In the genomic region with DNA sequence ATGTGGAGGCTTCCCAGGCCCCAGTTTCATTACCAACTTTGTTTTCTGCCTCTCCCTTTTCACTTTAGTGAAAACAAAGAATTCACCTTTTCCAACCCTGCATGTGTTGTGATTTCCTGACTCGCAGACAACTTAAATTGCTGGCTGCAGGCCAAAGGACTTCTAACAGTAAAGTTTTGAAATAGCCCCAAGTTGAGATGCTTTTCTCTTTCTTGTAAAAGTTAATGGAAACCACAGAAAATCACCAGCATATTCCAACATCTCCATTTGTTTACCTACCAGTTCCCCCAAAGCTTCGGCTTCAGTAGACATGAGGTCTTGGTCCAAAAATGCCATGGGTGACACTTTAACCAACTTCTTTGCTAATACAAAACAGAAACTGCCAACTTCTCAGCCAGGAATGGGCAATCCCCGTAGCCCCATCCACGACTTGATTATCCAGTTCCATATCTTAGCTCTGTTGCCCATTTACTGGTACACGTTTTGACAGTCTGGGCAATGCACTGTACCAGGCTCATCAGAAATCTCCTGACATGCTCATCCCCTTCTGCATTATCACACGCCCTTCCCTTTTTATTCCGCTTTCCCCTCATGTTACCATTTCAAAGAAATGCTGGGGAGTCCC, we compare ENCODE assay signal across 23 cellular contexts.
DNase-seq lines count a peak whose midpoint lies in the region; ATAC-seq and TF ChIP-seq lines count a peak whose summit lies in the region.
"Had no signal": no experiment of that assay in that cellular context is flagged by ENCODE, and none has a peak within 500 bp of the region (broad histone marks: within the 10 kb centered on the region; RNA-seq: fewer than 3 reads in every experiment).

No MANE protein-coding gene starts in this region.

- H3K4me3 Mint-ChIP-seq in progenitor cell of endocrine pancreas (ENCODE audit: low read depth) (peak overlapping the region; percentile 80), CD14-positive monocyte (no peak overlapping the region)
- H3K4me3 Mint-ChIP-seq: activated CD8-positive, alpha-beta T cell treated with anti-CD3 and anti-CD28 coated beads, Interleukin-2, amount 10 ng/mL, durations not matched to agents 7 days and 5 days; activated naive CD4-positive, alpha-beta T cell treated with anti-CD3 and anti-CD28 coated beads, Interleukin-2, amount 10 ng/mL, durations not matched to agents 7 days and 5 days; activated T-cell treated with anti-CD3 and anti-CD28 coated beads, Interleukin-2, amount 50 U/mL, for 24 hours; T-helper 2 cell treated with Interferon-gamma antibody and Interleukin-4, amounts not matched to agents 5 μg/mL and 100 μg/mL, for 36 hours had no signal

- peaks cover 18% of the 10 kb centered on the region for H3K36me3 Mint-ChIP-seq in progenitor cell of endocrine pancreas (ENCODE audit: insufficient read depth)
- H3K36me3 Mint-ChIP-seq in CD14-positive monocyte, result no peaks in the 10 kb centered on the region
- H3K36me3 Mint-ChIP-seq: activated naive CD4-positive, alpha-beta T cell treated with anti-CD3 and anti-CD28 coated beads, Interleukin-2, amount 10 ng/mL, durations not matched to agents 7 days and 5 days had no signal

- BruUV-seq in mammary epithelial cell (replicated peaks; lab: Mats Ljungman, UMichigan), result no TSS peak

- H3K4me1 Mint-ChIP-seq in progenitor cell of endocrine pancreas (ENCODE audit: low read depth) (peaks cover 42% of the 10 kb centered on the region), CD14-positive monocyte (no peaks in the 10 kb centered on the region)
- H3K4me1 Mint-ChIP-seq: activated naive CD4-positive, alpha-beta T cell treated with anti-CD3 and anti-CD28 coated beads, Interleukin-2, amount 10 ng/mL, durations not matched to agents 7 days and 5 days had no signal

- H3K4me2 ChIP-seq in mammary epithelial cell (ENCODE audit: insufficient read depth, low read depth, low read length), result no peak overlapping the region

- intact Hi-C loops in mammary epithelial cell (cut with micrococcal nuclease), result no loop called here
- intact Hi-C loops in CD14-positive monocyte (cut with micrococcal nuclease), result no loop called here

- peak overlapping the region; percentile 36 for H2AFZ ChIP-seq in mammary epithelial cell (ENCODE audit: low read depth, low read length)

- no peak for TF ChIP-seq CTCF in HFF-Myc (IDR thresholded peaks at IDR 0.05; ENCODE audit: low read depth, low read length, missing control alignments)
- no peak for TF ChIP-seq CTCF in mammary epithelial cell (conservative IDR thresholded peaks at IDR 0.05 in 1 of 2, IDR thresholded peaks at IDR 0.05 in 1 of 2; ENCODE audit: extremely low read depth in 1 of 2, insufficient read depth in 1 of 2, low read depth in 1 of 2, low read length in 2 of 2)
- TF ChIP-seq CTCF in progenitor cell of endocrine pancreas (IDR thresholded peaks at IDR 0.05; ENCODE audit: unreplicated experiment), result no peak
- TF ChIP-seq CTCF in GM10248 (IDR thresholded peaks at IDR 0.05; ENCODE audit: control extremely low read depth, extremely low read depth, low read depth, missing control alignments), result no peak
- no peak for TF ChIP-seq CTCF in CD14-positive monocyte (IDR thresholded peaks at IDR 0.05)

- ATAC-seq in HG03139 (IDR thresholded peaks at IDR 0.05; ENCODE audit: unreplicated experiment), result no peak
- ATAC-seq: activated CD8-positive, alpha-beta T cell treated with anti-CD3 and anti-CD28 coated beads, Interleukin-2, amount 10 ng/mL, durations not matched to agents 7 days and 5 days; PC-3 had no signal

- H3K4me1 ChIP-seq in mammary epithelial cell (ENCODE audit: insufficient read depth, low read length), result no peaks in the 10 kb centered on the region
- H3K4me1 ChIP-seq: colonic mucosa, tibial nerve had no signal

- H3K9me3 Mint-ChIP-seq in progenitor cell of endocrine pancreas (ENCODE audit: low read depth) (peaks cover 6% of the 10 kb centered on the region), CD14-positive monocyte (peaks cover under 1 to 9% (median 2%) of the 10 kb centered on the region in 7 donors)
- H3K9me3 Mint-ChIP-seq: activated T-cell treated with anti-CD3 and anti-CD28 coated beads, Interleukin-2, amount 50 U/mL, for 24 hours; T-helper 2 cell treated with Interferon-gamma antibody and Interleukin-4, amounts not matched to agents 5 μg/mL and 100 μg/mL, for 36 hours had no signal

- DNase-seq in HFF-Myc (ENCODE audit: extremely low read depth, low read depth), result peak; percentile 22
- no peak for DNase-seq in mammary epithelial cell
- DNase-seq in glomerular visceral epithelial cell (ENCODE audit: extremely low spot score), result peak; percentile 5
- DNase-seq in progenitor cell of endocrine pancreas (ENCODE audit: low spot score, unreplicated experiment), result no peak
- DNase-seq in GM10248 (ENCODE audit: extremely low spot score), result no peak
- DNase-seq in CD14-positive monocyte (ENCODE audit: low spot score), result no peak
- DNase-seq in NCI-H187 treated with DMSO at 0.1 percent for 48 hours (lab: John Stamatoyannopoulos, UW), result no peak
- DNase-seq: activated CD4-positive, CD25-positive, alpha-beta regulatory T cell; activated CD8-positive, alpha-beta T cell treated with anti-CD3 and anti-CD28 coated beads, Interleukin-2, amount 10 ng/mL, durations not matched to agents 7 days and 5 days; activated naive CD4-positive, alpha-beta T cell treated with anti-CD3 and anti-CD28 coated beads, Interleukin-2, amount 10 ng/mL, durations not matched to agents 7 days and 5 days; activated T-cell treated with anti-CD3 and anti-CD28 coated beads, Interleukin-2, amount 50 U/mL, for 24 hours; aorta; colonic mucosa; DND-41; NCI-H1417; NCI-H2171 treated with DMSO at 0.1 percent for 48 hours; NCI-H82; PC-3; stimulated activated CD4-positive, alpha-beta T cell treated with anti-CD3 and anti-CD28 coated beads, Interleukin-2, amount 100 ng/mL, for 24 hours; stimulated activated naive CD4-positive, alpha-beta T cell treated with Interleukin-2 at 50 U/mL for 16 hours had no signal

- POLR2A ChIA-PET in GM10248 (lab: Yijun Ruan, JAX), result no interaction called here

- H3K36me3 ChIP-seq in mammary epithelial cell (ENCODE audit: insufficient read depth, low read length), result no peaks in the 10 kb centered on the region
- H3K36me3 ChIP-seq: colonic mucosa, tibial nerve had no signal

- CTCF ChIA-PET in mammary epithelial cell (lab: Charles Lee; ENCODE audit: low non-redundant PET), result no interaction called here
- CTCF ChIA-PET in GM10248 (lab: Yijun Ruan, JAX), result no interaction called here

- WGBS in mammary epithelial cell (ENCODE audit: low coverage, missing lambda C conversion rate), result 70% methylated on average over 7 of the region's 7 CpGs

- dilution Hi-C loops in mammary epithelial cell (cut with HindIII; ENCODE audit: low sequenced_read_pairs), result no loop called here

- H3K27ac Mint-ChIP-seq in progenitor cell of endocrine pancreas (peak overlapping the region; percentile 98), CD14-positive monocyte (no peak overlapping the region)
- H3K27ac Mint-ChIP-seq: activated CD8-positive, alpha-beta T cell treated with anti-CD3 and anti-CD28 coated beads, Interleukin-2, amount 10 ng/mL, durations not matched to agents 7 days and 5 days; activated naive CD4-positive, alpha-beta T cell treated with anti-CD3 and anti-CD28 coated beads, Interleukin-2, amount 10 ng/mL, durations not matched to agents 7 days and 5 days; activated T-cell treated with anti-CD3 and anti-CD28 coated beads, Interleukin-2, amount 50 U/mL, for 24 hours; T-helper 2 cell treated with Interferon-gamma antibody and Interleukin-4, amounts not matched to agents 5 μg/mL and 100 μg/mL, for 36 hours had no signal

- no peaks in the 10 kb centered on the region for H3K9me3 ChIP-seq in mammary epithelial cell (replicated peaks; ENCODE audit: insufficient read depth, low read length)
- H3K9me3 ChIP-seq: colonic mucosa, tibial nerve had no signal

- H3K27ac ChIP-seq in mammary epithelial cell (ENCODE audit: insufficient read depth, low read depth, low read length), result no peak overlapping the region
- H3K27ac ChIP-seq: colonic mucosa, tibial nerve had no signal

- in situ Hi-C loops in mammary epithelial cell (cut with MboI; ENCODE audit: low sequenced_read_pairs in 2 of 2), result no loop called here

- no peak overlapping the region for H3K9ac ChIP-seq in mammary epithelial cell (ENCODE audit: insufficient read depth, low read length)

- no peaks in the 10 kb centered on the region for H3K79me2 ChIP-seq in mammary epithelial cell (ENCODE audit: insufficient read depth, low read length)

- no peaks in the 10 kb centered on the region for H3K27me3 ChIP-seq in mammary epithelial cell (ENCODE audit: insufficient read depth, low read length)
- H3K27me3 ChIP-seq: colonic mucosa had no signal

- H3K27me3 Mint-ChIP-seq in progenitor cell of endocrine pancreas, result no peaks in the 10 kb centered on the region
- peaks cover 0 to 13% (median 2%) of the 10 kb centered on the region in 3 donors for H3K27me3 Mint-ChIP-seq in CD14-positive monocyte (ENCODE audit: low read depth in 3 of 3)
- H3K27me3 Mint-ChIP-seq: activated naive CD4-positive, alpha-beta T cell treated with anti-CD3 and anti-CD28 coated beads, Interleukin-2, amount 10 ng/mL, durations not matched to agents 7 days and 5 days had no signal

- H3K4me3 ChIP-seq in HFF-Myc (replicated peaks; ENCODE audit: low read depth, low read length), result no peak overlapping the region
- no peak overlapping the region for H3K4me3 ChIP-seq in mammary epithelial cell (replicated peaks in 1 of 3; ENCODE audit: insufficient read depth in 1 of 3, low read depth in 2 of 3, low read length in 3 of 3)
- H3K4me3 ChIP-seq: colonic mucosa, tibial nerve had no signal

- H4K20me1 ChIP-seq in mammary epithelial cell (ENCODE audit: insufficient read depth, low read length), result no peaks in the 10 kb centered on the region

Comparison
In these comparisons a context has a peak if more than half of its experiments do, and no peak if none do; other contexts are left out.
1. DNase-seq: peak in HFF-Myc (single experiment) and glomerular visceral epithelial cell (single experiment); none in mammary epithelial cell (single experiment), progenitor cell of endocrine pancreas (single experiment), GM10248 (single experiment), CD14-positive monocyte (single experiment) and NCI-H187 treated with DMSO at 0.1 percent for 48 hours (single experiment).